Comparison of ENCODE assay signal across 9 cellular contexts in genomic region chr1:20551945-20552727, GRCh38. TPM values are rescaled to one million over a fixed set of nuclear protein-coding genes. Genes with fewer than 3 reads are reported as not detected.
DNase-seq lines count a peak whose midpoint lies in the region; ATAC-seq and TF ChIP-seq lines count a peak whose summit lies in the region.
"Had no signal": no experiment of that assay in that cellular context is flagged by ENCODE, and none has a peak within 500 bp of the region (broad histone marks: within the 10 kb centered on the region; RNA-seq: fewer than 3 reads in every experiment).

Gene FAM43B (plus strand): TSS chr1:20552573. CDS start chr1:20552974, 401 bp downstream.

- peaks cover 0 to 40% (median 12%) of the 10 kb centered on the region in 45 donors for H3K27me3 ChIP-seq in dorsolateral prefrontal cortex

- H3K27ac Mint-ChIP-seq in memory B cell = no peak within 1 kb of the TSS
- H3K27ac Mint-ChIP-seq: activated naive CD4-positive, alpha-beta T cell treated with anti-CD3 and anti-CD28 coated beads, Interleukin-2, amount 50 U/mL, for 72 hours had no signal

- no peaks in the 10 kb centered on the region for H3K36me3 ChIP-seq in urinary bladder (ENCODE audit: insufficient read depth)

- no peaks in the 10 kb centered on the region for H3K9me3 Mint-ChIP-seq in memory B cell
- H3K9me3 Mint-ChIP-seq: activated naive CD4-positive, alpha-beta T cell treated with anti-CD3 and anti-CD28 coated beads, Interleukin-2, amount 50 U/mL, for 72 hours had no signal

- H3K27ac ChIP-seq in dorsolateral prefrontal cortex = peak within 1 kb of the TSS in 52 of 59 donors; percentile 16 to 85 (median 70)
- no peak within 1 kb of the TSS for H3K27ac ChIP-seq in urinary bladder (ENCODE audit: low read depth)

- 3% methylated on average over 47 of the region's 47 CpGs for whole genome bisulfite sequencing in urinary bladder

- peak within 1 kb of the TSS; percentile 34 for H3K4me3 Mint-ChIP-seq in memory B cell

- intact Hi-C loops in dorsolateral prefrontal cortex (cut with DNase I) = no loop called here

- no peak for TF ChIP-seq CTCF in dorsolateral prefrontal cortex (IDR thresholded peaks at IDR 0.05 in 54 of 56, conservative IDR thresholded peaks at IDR 0.05 in 2 of 56; ENCODE audit: low read depth in 1 of 56, partially characterized antibody in 56 of 56)

- H3K4me3 ChIP-seq in dorsolateral prefrontal cortex = peak within 1 kb of the TSS in 58 of 59 donors; percentile 24 to 68 (median 55)
- peak within 1 kb of the TSS; percentile 5 for H3K4me3 ChIP-seq in urinary bladder (ENCODE audit: low read depth, low read length)

- no peaks in the 10 kb centered on the region for H3K4me1 ChIP-seq in urinary bladder (ENCODE audit: insufficient read depth)

- peaks cover 16% of the 10 kb centered on the region for H3K27me3 Mint-ChIP-seq in memory B cell

- H3K36me3 Mint-ChIP-seq in memory B cell = no peaks in the 10 kb centered on the region
- H3K36me3 Mint-ChIP-seq: activated naive CD4-positive, alpha-beta T cell treated with anti-CD3 and anti-CD28 coated beads, Interleukin-2, amount 50 U/mL, for 72 hours had no signal

- ATAC-seq in memory B cell (ENCODE audit: low read depth) = peak; percentile 48
- ATAC-seq in HG03565 (IDR thresholded peaks at IDR 0.05; ENCODE audit: unreplicated experiment) = no peak
- ATAC-seq in GM21576 (IDR thresholded peaks at IDR 0.05; ENCODE audit: unreplicated experiment) = no peak
- no peak for ATAC-seq in HG03520 (IDR thresholded peaks at IDR 0.05; ENCODE audit: unreplicated experiment)

- peaks cover 8% of the 10 kb centered on the region for H3K4me1 Mint-ChIP-seq in memory B cell

- peak; percentile 76 for DNase-seq in Ammon's horn (ENCODE audit: low spot score)
- peak; percentile 44 for DNase-seq in NCI-H1105 treated with DMSO at 0.1 percent for 48 hours (lab: John Stamatoyannopoulos, UW)
- DNase-seq in dorsolateral prefrontal cortex = peak in 9 of 10 donors; percentile 40 to 82 (median 74)
- DNase-seq in memory B cell (ENCODE audit: low spot score in 2 of 2) = no peak

RNA-seq across cellular contexts. Expression of gene FAM43B, which starts in this region (rescaled TPM):
- total RNA-seq in dorsolateral prefrontal cortex (10 to 100 TPM in 95 of 120 experiments, 1 to 10 TPM in 25; 6.2 to 32.7 (median 12.3) TPM), urinary bladder (1.1 TPM)
- polyA plus RNA-seq in urinary bladder = 0.37 TPM
- total RNA-seq: activated naive CD4-positive, alpha-beta T cell treated with anti-CD3 and anti-CD28 coated beads, Interleukin-2, amount 50 U/mL, for 72 hours had no signal

Comparison
In these comparisons a context has a peak if more than half of its experiments do, and no peak if none do; other contexts are left out.
1. DNase-seq: peak in Ammon's horn (single experiment), NCI-H1105 treated with DMSO at 0.1 percent for 48 hours (single experiment) and dorsolateral prefrontal cortex (9 of 10); none in memory B cell (0 of 2).